In the genomic region with DNA sequence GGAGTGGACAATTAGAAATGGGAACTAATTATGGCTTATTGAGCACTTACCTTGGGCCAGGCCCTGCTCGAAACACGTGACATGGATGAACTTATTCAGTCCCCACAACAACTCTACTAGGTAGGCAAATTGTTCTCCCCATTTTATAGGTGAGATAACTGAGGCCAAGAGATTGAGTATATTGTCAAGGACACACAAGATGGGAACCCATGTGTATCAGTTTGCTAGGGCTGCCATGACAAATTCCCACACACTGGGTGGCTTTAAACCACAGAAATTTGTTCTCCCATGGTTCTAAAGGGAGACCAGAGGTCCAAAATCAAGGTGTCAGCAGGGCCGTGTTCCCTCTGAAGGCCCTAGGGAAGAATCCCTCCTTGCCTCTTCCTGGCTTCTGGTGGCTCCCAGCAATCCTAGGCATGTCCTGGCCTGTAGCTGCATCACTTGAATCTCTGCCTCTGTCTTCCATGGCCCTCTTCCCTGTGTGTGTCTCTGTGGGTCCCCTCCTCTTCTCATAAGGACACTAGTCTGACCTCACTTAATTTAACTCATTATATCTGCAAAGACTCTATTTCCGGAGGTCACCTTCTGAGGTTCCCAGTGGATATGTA, we compare ENCODE assay signal across 20 cellular contexts.
DNase-seq lines count a peak whose midpoint lies in the region; ATAC-seq, FAIRE-seq and TF ChIP-seq lines count a peak whose summit lies in the region.
"Had no signal": no experiment of that assay in that cellular context is flagged by ENCODE, and none has a peak within 500 bp of the region (broad histone marks: within the 10 kb centered on the region; RNA-seq: fewer than 3 reads in every experiment).

No MANE protein-coding gene starts in this region.

- H4K8ac ChIP-seq in mesenchymal stem cell (ENCODE audit: low read length) = no peak overlapping the region

- H4K20me1 ChIP-seq in HepG2 (ENCODE audit: insufficient read depth, low read length) (no peaks in the 10 kb centered on the region), mammary epithelial cell (ENCODE audit: insufficient read depth, low read length) (no peaks in the 10 kb centered on the region)

- H2AFZ ChIP-seq in HepG2 (ENCODE audit: low read length) = no peak overlapping the region
- peak overlapping the region; percentile 18 for H2AFZ ChIP-seq in mammary epithelial cell (ENCODE audit: low read depth, low read length)
- no peak overlapping the region for H2AFZ ChIP-seq in mesenchymal stem cell (ENCODE audit: low read depth, low read length)

- no peaks in the 10 kb centered on the region for H3K36me3 ChIP-seq in HepG2 (replicated peaks in 1 of 2; ENCODE audit: control insufficient read depth in 1 of 2, insufficient read depth in 2 of 2, low read length in 2 of 2)
- H3K36me3 ChIP-seq in right lobe of liver = no peaks in the 10 kb centered on the region
- H3K36me3 ChIP-seq in mammary epithelial cell (ENCODE audit: insufficient read depth, low read length) = no peaks in the 10 kb centered on the region
- no peaks in the 10 kb centered on the region for H3K36me3 ChIP-seq in mesenchymal stem cell (ENCODE audit: control insufficient read depth in 1 of 2, insufficient read depth in 2 of 2, low read depth in 1 of 2, low read length in 2 of 2)
- H3K36me3 ChIP-seq: heart left ventricle, tibial nerve had no signal

- no peak for TF ChIP-seq POLR2A in HepG2 (IDR thresholded peaks at IDR 0.05; ENCODE audit: insufficient read depth in 1 of 2, low read depth in 2 of 2, low read length in 2 of 2)
- no peak for TF ChIP-seq POLR2A in right lobe of liver (IDR thresholded peaks at IDR 0.05)

- 12% methylated on average over 3 of the region's 4 CpGs for WGBS in HepG2 (ENCODE audit: low lambda C conversion rate)
- WGBS in right lobe of liver (ENCODE audit: insufficient coverage, low coverage, low lambda C conversion rate, missing lambda C conversion rate) = 88% methylated on average over 3 of the region's 4 CpGs
- WGBS in mammary epithelial cell (ENCODE audit: low coverage, missing lambda C conversion rate) = 72% methylated on average over 4 of the region's 4 CpGs
- WGBS in mesenchymal stem cell = 94% methylated on average over 4 of the region's 4 CpGs

- POLR2A ChIA-PET in HepG2 (lab: Yijun Ruan, JAX) = no interaction called here

- dilution Hi-C loops in mammary epithelial cell (cut with HindIII; ENCODE audit: low sequenced_read_pairs) = no loop called here

- peak overlapping the region; percentile 70 for H3K27ac Mint-ChIP-seq in stimulated activated naive B cell treated with anti-CD40 and anti-IgM and Interleukin-4, amounts not matched to agents 10 μg/mL and 1 μg/mL and 100 μg/mL, for 72 hours
- H3K27ac Mint-ChIP-seq: activated CD8-positive, alpha-beta T cell treated with anti-CD3 and anti-CD28 coated beads for 36 hours had no signal

- in situ Hi-C loops in HepG2 (cut with HindIII; ENCODE audit: extremely low pct_ligation_motif_present, low pct_unique_long_range_greater_than_20kb) (no loop called here), mammary epithelial cell (cut with MboI; ENCODE audit: low sequenced_read_pairs in 2 of 2) (no loop called here)

- H3K79me2 ChIP-seq in HepG2 (ENCODE audit: insufficient read depth, low read length) = no peaks in the 10 kb centered on the region
- peaks cover 68% of the 10 kb centered on the region for H3K79me2 ChIP-seq in mammary epithelial cell (ENCODE audit: insufficient read depth, low read length)

- TF ChIP-seq RAD21 in HepG2 (CRISPR knock-in tag; IDR thresholded peaks at IDR 0.05) = no peak

- no peak for ATAC-seq in HepG2
- no peak for ATAC-seq in right lobe of liver
- ATAC-seq in stimulated activated naive B cell treated with anti-CD40 and anti-IgM and Interleukin-4, amounts not matched to agents 10 μg/mL and 1 μg/mL and 100 μg/mL, for 72 hours (replicated peaks) = no peak
- ATAC-seq in HG02870 (IDR thresholded peaks at IDR 0.05; ENCODE audit: unreplicated experiment) = no peak
- no peak for ATAC-seq in HG03378 (IDR thresholded peaks at IDR 0.05; ENCODE audit: unreplicated experiment)
- ATAC-seq: activated CD8-positive, alpha-beta T cell treated with anti-CD3 and anti-CD28 coated beads for 36 hours; heart left ventricle had no signal

- DNase-seq in HepG2 (ENCODE audit: low spot score) (no peak), right lobe of liver (no peak), mammary epithelial cell (peak; percentile 31), mesenchymal stem cell (no peak), GM20000 (ENCODE audit: low spot score) (no peak)
- DNase-seq in stimulated activated naive B cell treated with anti-CD40 and anti-IgM and Interleukin-4, amounts not matched to agents 10 μg/mL and 1 μg/mL and 100 μg/mL, for 72 hours = no peak
- DNase-seq: activated CD4-positive, alpha-beta T cell treated with anti-CD3 and anti-CD28 coated beads for 1 hour; activated CD8-positive, alpha-beta T cell treated with anti-CD3 and anti-CD28 coated beads for 36 hours; activated effector memory CD4-positive, alpha-beta T cell treated with Interleukin-2 at 50 U/mL for 16 hours; CD8-positive, alpha-beta memory T cell; DMS153; heart left ventricle; NCI-H1092; NCI-H1694 treated with DMSO at 0.1 percent for 48 hours had no signal

- H3K27ac ChIP-seq in HepG2 (ENCODE audit: extremely low read length, insufficient read depth, low read length) (no peak overlapping the region), right lobe of liver (no peak overlapping the region), mammary epithelial cell (ENCODE audit: insufficient read depth, low read depth, low read length) (peak overlapping the region; percentile 29), mesenchymal stem cell (ENCODE audit: low read length, poor library complexity, severe bottlenecking) (no peak overlapping the region)
- H3K27ac ChIP-seq: heart left ventricle, tibial nerve had no signal

- H2BK15ac ChIP-seq in mesenchymal stem cell (ENCODE audit: low read depth, poor library complexity, severe bottlenecking) = no peak overlapping the region

- peak overlapping the region in 1 of 2 donors; percentile 32 for H3K4me3 Mint-ChIP-seq in stimulated activated naive B cell treated with anti-CD40 and anti-IgM and Interleukin-4, amounts not matched to agents 10 μg/mL and 1 μg/mL and 100 μg/mL, for 72 hours
- H3K4me3 Mint-ChIP-seq: activated CD8-positive, alpha-beta T cell treated with anti-CD3 and anti-CD28 coated beads for 36 hours; CD8-positive, alpha-beta memory T cell had no signal

- H3K4me3 ChIP-seq in HepG2 (replicated peaks in 1 of 3; ENCODE audit: insufficient read depth in 1 of 3, low read depth in 2 of 3, low read length in 3 of 3) (no peak overlapping the region), right lobe of liver (no peak overlapping the region), mammary epithelial cell (replicated peaks in 1 of 3; ENCODE audit: insufficient read depth in 1 of 3, low read depth in 2 of 3, low read length in 3 of 3) (no peak overlapping the region), mesenchymal stem cell (ENCODE audit: insufficient read depth in 1 of 2, low read depth in 1 of 2, low read length in 2 of 2) (no peak overlapping the region)
- H3K4me3 ChIP-seq: heart left ventricle, skin epidermis, tibial nerve had no signal

- peak overlapping the region; percentile 15 to 64 for H2BK12ac ChIP-seq in mesenchymal stem cell (ENCODE audit: low read length in 2 of 2)

- H3K4me1 ChIP-seq in HepG2 (ENCODE audit: insufficient read depth, low read length) (no peaks in the 10 kb centered on the region), right lobe of liver (no peaks in the 10 kb centered on the region), mammary epithelial cell (ENCODE audit: insufficient read depth, low read length) (peaks cover 41% of the 10 kb centered on the region), mesenchymal stem cell (ENCODE audit: control insufficient read depth, insufficient read depth, low read depth, low read length) (peaks cover 6% of the 10 kb centered on the region)
- H3K4me1 ChIP-seq: tibial nerve had no signal

- TF ChIP-seq CTCF in HepG2 (CRISPR knock-in tag; IDR thresholded peaks at IDR 0.05) = no peak
- no peak for TF ChIP-seq CTCF in right lobe of liver (IDR thresholded peaks at IDR 0.05)
- TF ChIP-seq CTCF in mammary epithelial cell (conservative IDR thresholded peaks at IDR 0.05 in 1 of 2, IDR thresholded peaks at IDR 0.05 in 1 of 2; ENCODE audit: extremely low read depth in 1 of 2, insufficient read depth in 1 of 2, low read depth in 1 of 2, low read length in 2 of 2) = no peak
- TF ChIP-seq CTCF in GM20000 (IDR thresholded peaks at IDR 0.05; ENCODE audit: extremely low read depth, missing control alignments) = no peak

- intact Hi-C loops in HepG2 (cut with micrococcal nuclease; ENCODE audit: unreplicated experiment) = no loop called here
- intact Hi-C loops in right lobe of liver (cut with DNase I) = no loop called here
- intact Hi-C loops in mammary epithelial cell (cut with micrococcal nuclease) = no loop called here

- H3K9ac ChIP-seq in HepG2 (ENCODE audit: insufficient read depth, low read depth, low read length) = no peak overlapping the region
- H3K9ac ChIP-seq in mammary epithelial cell (ENCODE audit: insufficient read depth, low read length) = no peak overlapping the region
- no peak overlapping the region for H3K9ac ChIP-seq in mesenchymal stem cell (ENCODE audit: low read length)

- peak overlapping the region in 1 of 2 experiments; percentile 88 for H3K18ac ChIP-seq in mesenchymal stem cell (ENCODE audit: low read depth in 1 of 2, low read length in 2 of 2)

- H3K4me1 Mint-ChIP-seq in stimulated activated naive B cell treated with anti-CD40 and anti-IgM and Interleukin-4, amounts not matched to agents 10 μg/mL and 1 μg/mL and 100 μg/mL, for 72 hours = peaks cover 48 to 85% of the 10 kb centered on the region in 2 donors

- H3K9me3 ChIP-seq in HepG2 (ENCODE audit: low read length) (no peaks in the 10 kb centered on the region), right lobe of liver (no peaks in the 10 kb centered on the region), mammary epithelial cell (replicated peaks; ENCODE audit: insufficient read depth, low read length) (no peaks in the 10 kb centered on the region), mesenchymal stem cell (ENCODE audit: control insufficient read depth, low read length) (no peaks in the 10 kb centered on the region)
- H3K9me3 ChIP-seq: heart left ventricle, tibial nerve had no signal

- TF ChIP-seq EP300 in HepG2 (IDR thresholded peaks at IDR 0.05; ENCODE audit: low read depth in 2 of 2, low read length in 2 of 2) = no peak
- no peak for TF ChIP-seq EP300 in HepG2 (CRISPR knock-in tag; IDR thresholded peaks at IDR 0.05; ENCODE audit: borderline replicate concordance)

- no peak overlapping the region for H3K4me2 ChIP-seq in HepG2 (ENCODE audit: low read depth, low read length)
- peak overlapping the region; percentile 44 for H3K4me2 ChIP-seq in mammary epithelial cell (ENCODE audit: insufficient read depth, low read depth, low read length)
- no peak overlapping the region for H3K4me2 ChIP-seq in mesenchymal stem cell (ENCODE audit: low read length, poor library complexity, severe bottlenecking)

- H3K27me3 ChIP-seq in HepG2 (ENCODE audit: control insufficient read depth in 1 of 2, insufficient read depth in 2 of 2, low read length in 2 of 2) (0 out of 5 replicates have a peak, but pooled peaks cover 0 to 18% of the 10 kb centered on the region in 2 experiments), right lobe of liver (no peaks in the 10 kb centered on the region), mammary epithelial cell (ENCODE audit: insufficient read depth, low read length) (no peaks in the 10 kb centered on the region), mesenchymal stem cell (ENCODE audit: control insufficient read depth in 1 of 2, insufficient read depth in 1 of 2, low read length in 2 of 2) (no peaks in the 10 kb centered on the region)
- H3K27me3 ChIP-seq: heart left ventricle, tibial nerve had no signal

- no peaks in the 10 kb centered on the region for H3K9me3 Mint-ChIP-seq in stimulated activated naive B cell treated with anti-CD40 and anti-IgM and Interleukin-4, amounts not matched to agents 10 μg/mL and 1 μg/mL and 100 μg/mL, for 72 hours
- H3K9me3 Mint-ChIP-seq: activated CD8-positive, alpha-beta T cell treated with anti-CD3 and anti-CD28 coated beads for 36 hours; CD8-positive, alpha-beta memory T cell had no signal

- H2BK120ac ChIP-seq in mesenchymal stem cell (ENCODE audit: low read depth, low read length) = no peak overlapping the region

- no peak overlapping the region for H3K14ac ChIP-seq in mesenchymal stem cell (ENCODE audit: low read length in 2 of 2)

- BruUV-seq in HepG2 (replicated peaks; lab: Mats Ljungman, UMichigan) (no TSS peak), mammary epithelial cell (replicated peaks; lab: Mats Ljungman, UMichigan) (no TSS peak)

- no peak overlapping the region for H3K4ac ChIP-seq in mesenchymal stem cell (ENCODE audit: low read depth in 1 of 2, low read length in 2 of 2)

- H3K23ac ChIP-seq in mesenchymal stem cell (ENCODE audit: low read length in 2 of 2) = no peak overlapping the region

- FAIRE-seq in HepG2 (lab: Jason Lieb, UNC) = no peak
- FAIRE-seq: A204.1, H1 had no signal

- no peak overlapping the region for H4K91ac ChIP-seq in mesenchymal stem cell (ENCODE audit: low read length)

- CTCF ChIA-PET in HepG2 (lab: Yijun Ruan, JAX; ENCODE audit: low intra/inter-chr PET ratio, low total read pairs) = no interaction called here
- CTCF ChIA-PET in mammary epithelial cell (lab: Charles Lee; ENCODE audit: low non-redundant PET) = no interaction called here

- H2BK5ac ChIP-seq in mesenchymal stem cell (ENCODE audit: low read depth, low read length, poor library complexity, severe bottlenecking) = no peak overlapping the region

- peaks cover 27 to 36% of the 10 kb centered on the region in 2 donors for H3K36me3 Mint-ChIP-seq in stimulated activated naive B cell treated with anti-CD40 and anti-IgM and Interleukin-4, amounts not matched to agents 10 μg/mL and 1 μg/mL and 100 μg/mL, for 72 hours

- peaks cover 2% of the 10 kb centered on the region for H3K79me1 ChIP-seq in mesenchymal stem cell (replicated peaks; ENCODE audit: low read length, poor library complexity, severe bottlenecking)

- no peak overlapping the region for H2AK5ac ChIP-seq in mesenchymal stem cell (ENCODE audit: low read length, severe bottlenecking)

- no peaks in the 10 kb centered on the region for H3K27me3 Mint-ChIP-seq in stimulated activated naive B cell treated with anti-CD40 and anti-IgM and Interleukin-4, amounts not matched to agents 10 μg/mL and 1 μg/mL and 100 μg/mL, for 72 hours
- H3K27me3 Mint-ChIP-seq: activated CD8-positive, alpha-beta T cell treated with anti-CD3 and anti-CD28 coated beads for 36 hours; CD8-positive, alpha-beta memory T cell had no signal
